21 cellular contexts compared by ENCODE assay signal in genomic region chr11:90202342-90202741, GRCh38.
"Had no signal": no experiment of that assay in that cellular context is flagged by ENCODE, and none has a peak within 500 bp of the region (broad histone marks: within the 10 kb centered on the region; RNA-seq: fewer than 3 reads in every experiment).

No MANE protein-coding gene starts in this region.

- H3K9me3 Mint-ChIP-seq: activated CD4-positive, alpha-beta memory T cell treated with anti-CD3 and anti-CD28 coated beads for 36 hours; dendritic cell treated with granulocyte-macrophage colony-stimulating factor and Interleukin-4, amounts not matched to agents 40 ng/mL and 50 ng/mL, for 4 days; naive B cell; T-helper 2 cell treated with Interferon-gamma antibody and Interleukin-4, amounts not matched to agents 5 μg/mL and 100 μg/mL, for 36 hours had no signal

- H3K27ac Mint-ChIP-seq: activated CD4-positive, alpha-beta memory T cell treated with anti-CD3 and anti-CD28 coated beads for 36 hours; dendritic cell treated with granulocyte-macrophage colony-stimulating factor and Interleukin-4, amounts not matched to agents 40 ng/mL and 50 ng/mL, for 4 days; T-helper 2 cell treated with Interferon-gamma antibody and Interleukin-4, amounts not matched to agents 5 μg/mL and 100 μg/mL, for 36 hours had no signal

- H3K4me3 ChIP-seq: body of pancreas, cardiac muscle cell, heart right ventricle, ovary, prostate gland, upper lobe of left lung had no signal

- H3K27me3 ChIP-seq: body of pancreas, cardiac muscle cell, heart right ventricle, ovary, upper lobe of left lung had no signal

- H3K36me3 ChIP-seq: ovary, prostate gland had no signal

- ATAC-seq: body of pancreas, heart right ventricle, left colon had no signal

- DNase-seq: activated CD4-positive, alpha-beta memory T cell treated with anti-CD3 and anti-CD28 coated beads for 36 hours; activated CD4-positive, alpha-beta T cell treated with anti-CD3 and anti-CD28 coated beads for 1 hour; activated effector memory CD4-positive, alpha-beta T cell treated with Interleukin-2 at 50 U/mL for 16 hours; activated naive CD4-positive, alpha-beta T cell treated with anti-CD3 and anti-CD28 coated beads, Interleukin-2, amount 50 U/mL, for 16 hours; activated T-cell treated with anti-CD3 and anti-CD28 coated beads, Interleukin-2, amount 50 U/mL, for 1 hour; anterior cingulate cortex; body of pancreas; effector CD4-positive, alpha-beta T cell; heart right ventricle; left colon; mesenchymal stem cell; naive B cell; ovary; SK-N-SH; stimulated activated CD4-positive, alpha-beta T cell treated with anti-CD3 and anti-CD28 coated beads, Interleukin-4, amount 100 ng/mL, for 1 hour; upper lobe of left lung; WERI-Rb-1 had no signal

- H3K4me3 Mint-ChIP-seq: activated CD4-positive, alpha-beta memory T cell treated with anti-CD3 and anti-CD28 coated beads for 36 hours; dendritic cell treated with granulocyte-macrophage colony-stimulating factor and Interleukin-4, amounts not matched to agents 40 ng/mL and 50 ng/mL, for 4 days; naive B cell; T-helper 2 cell treated with Interferon-gamma antibody and Interleukin-4, amounts not matched to agents 5 μg/mL and 100 μg/mL, for 36 hours had no signal

- H3K4me1 ChIP-seq: body of pancreas, prostate gland had no signal

- H3K9me3 ChIP-seq: body of pancreas, heart right ventricle, ovary, prostate gland, SK-N-SH, upper lobe of left lung had no signal

- H3K27ac ChIP-seq: body of pancreas, cardiac muscle cell, heart right ventricle, ovary, prostate gland, upper lobe of left lung, WERI-Rb-1 had no signal

- H3K27me3 Mint-ChIP-seq: activated CD4-positive, alpha-beta memory T cell treated with anti-CD3 and anti-CD28 coated beads for 36 hours; dendritic cell treated with granulocyte-macrophage colony-stimulating factor and Interleukin-4, amounts not matched to agents 40 ng/mL and 50 ng/mL, for 4 days; naive B cell had no signal
